2 cellular contexts compared by ENCODE assay signal in genomic region chr14:103740991-103741689, GRCh38.
TF ChIP-seq lines count a peak whose summit lies in the region.

No MANE protein-coding gene starts in this region.

TF ChIP-seq in WTC11, 78 proteins besides CTCF, POLR2A, EP300 and RAD21:
- no peak for TF ChIP-seq ZNF532 (CRISPR knock-in tag; IDR thresholded peaks at IDR 0.05; ENCODE audit: borderline replicate concordance)
- TF ChIP-seq NR1H2 (CRISPR knock-in tag; IDR thresholded peaks at IDR 0.05) = no peak
- no peak for TF ChIP-seq NR2C2 (CRISPR knock-in tag; IDR thresholded peaks at IDR 0.05)
- no peak for TF ChIP-seq ZNF317 (CRISPR knock-in tag; IDR thresholded peaks at IDR 0.05; ENCODE audit: borderline replicate concordance, low read depth)
- TF ChIP-seq GRHL2 (CRISPR knock-in tag; IDR thresholded peaks at IDR 0.05; ENCODE audit: insufficient replicate concordance, severe bottlenecking) = no peak
- no peak for TF ChIP-seq E2F5 (CRISPR knock-in tag; IDR thresholded peaks at IDR 0.05)
- no peak for TF ChIP-seq ZMAT4 (CRISPR knock-in tag; IDR thresholded peaks at IDR 0.05)
- TF ChIP-seq GTF2I (CRISPR knock-in tag; conservative IDR thresholded peaks at IDR 0.05) = no peak

TF ChIP-seq in endothelial cell of umbilical vein, 7 proteins besides CTCF, POLR2A, EP300 and RAD21:
- TF ChIP-seq MYC (IDR thresholded peaks at IDR 0.05; ENCODE audit: low read depth, low read length) (no peak), FOS (IDR thresholded peaks at IDR 0.05; ENCODE audit: borderline replicate concordance, insufficient read depth, low read length) (no peak), JUN (IDR thresholded peaks at IDR 0.05; ENCODE audit: borderline replicate concordance, insufficient read depth, insufficient read length, low read depth) (no peak), POLR2AphosphoS5 (IDR thresholded peaks at IDR 0.05; ENCODE audit: insufficient read depth, low read depth, low read length) (no peak), GATA2 (IDR thresholded peaks at IDR 0.05; ENCODE audit: insufficient read depth, insufficient read length, low read depth, low read length) (no peak)
- TF ChIP-seq, protein P1, sequence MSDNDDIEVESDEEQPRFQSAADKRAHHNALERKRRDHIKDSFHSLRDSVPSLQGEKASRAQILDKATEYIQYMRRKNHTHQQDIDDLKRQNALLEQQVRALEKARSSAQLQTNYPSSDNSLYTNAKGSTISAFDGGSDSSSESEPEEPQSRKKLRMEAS (IDR thresholded peaks at IDR 0.05; ENCODE audit: insufficient read depth, insufficient read length) = no peak
